19 cellular contexts compared by ENCODE assay signal in the genomic region with DNA sequence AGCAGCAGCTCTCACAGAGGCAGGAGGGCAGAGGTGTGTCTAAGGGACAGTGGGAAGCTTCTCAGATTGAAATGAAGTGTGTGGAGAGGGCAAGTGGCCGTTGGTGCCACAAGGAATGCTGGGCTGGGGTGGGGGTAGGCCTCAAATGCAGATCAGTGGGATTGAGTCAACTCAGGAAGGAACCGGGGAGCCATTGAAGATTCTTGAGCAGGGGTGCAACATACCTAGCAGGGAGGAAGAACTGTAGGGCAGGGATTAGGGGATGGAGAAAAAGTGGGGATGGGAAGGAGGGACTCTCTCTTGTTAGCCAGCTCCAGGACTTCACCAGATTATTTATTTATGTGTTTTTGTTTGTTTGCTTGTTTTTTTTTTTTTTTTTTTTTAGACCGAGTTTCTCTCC. TPM values are rescaled to one million over a fixed set of nuclear protein-coding genes. Genes with fewer than 3 reads are reported as not detected.
DNase-seq lines count a peak whose midpoint lies in the region; ATAC-seq and TF ChIP-seq lines count a peak whose summit lies in the region.
"Had no signal": no experiment of that assay in that cellular context is flagged by ENCODE, and none has a peak within 500 bp of the region (broad histone marks: within the 10 kb centered on the region; RNA-seq: fewer than 3 reads in every experiment).

No MANE protein-coding gene starts in this region.

- no peak overlapping the region for H3K9ac ChIP-seq in mesenchymal stem cell (ENCODE audit: low read length)

- no peaks in the 10 kb centered on the region for H3K36me3 Mint-ChIP-seq in CD8-positive, alpha-beta T cell
- peaks cover 5% of the 10 kb centered on the region for H3K36me3 Mint-ChIP-seq in activated T-helper 1 cell treated with anti-CD3 and anti-CD28 coated beads, Interleukin-12 subunit alpha, Interleukin-12 subunit beta, Interleukin-2, Interleukin-4 antibody, amounts not matched to agents 30 ng/mL and 10 ng/mL and 1 ng/mL, durations not matched to agents 14 hours and 24 hours and 36 hours (ENCODE audit: low read depth)
- no peaks in the 10 kb centered on the region for H3K36me3 Mint-ChIP-seq in stimulated activated naive B cell treated with anti-CD40 and anti-IgM and Interleukin-4, amounts not matched to agents 10 μg/mL and 1 μg/mL and 100 μg/mL, for 72 hours

- no peak overlapping the region for H3K14ac ChIP-seq in mesenchymal stem cell (ENCODE audit: low read length in 2 of 2)

- no peaks in the 10 kb centered on the region for H3K36me3 ChIP-seq in CD8-positive, alpha-beta T cell (ENCODE audit: insufficient read depth, low read length)
- H3K36me3 ChIP-seq in mesenchymal stem cell (ENCODE audit: control insufficient read depth in 1 of 2, insufficient read depth in 2 of 2, low read depth in 1 of 2, low read length in 2 of 2) (no peaks in the 10 kb centered on the region), Peyer's patch (no peaks in the 10 kb centered on the region)
- H3K36me3 ChIP-seq: lower lobe of right lung, sigmoid colon, suprapubic skin had no signal

- 76% methylated on average over 3 of the region's 3 CpGs for WGBS in mesenchymal stem cell

- no peak overlapping the region for H2BK120ac ChIP-seq in mesenchymal stem cell (ENCODE audit: low read depth, low read length)

- intact Hi-C loops in CD8-positive, alpha-beta T cell (cut with DNase I, micrococcal nuclease) = loop anchor here in 1 of 2 experiments (5.0 kb wide), 2 partner anchors 363 to 688 kb away; a partner anchor contains a TSS
- intact Hi-C loops in activated T-helper 1 cell treated with anti-CD3 and anti-CD28 coated beads, Interleukin-12 subunit alpha, Interleukin-12 subunit beta, Interleukin-2, Interleukin-4 antibody, amounts not matched to agents 30 ng/mL and 10 ng/mL and 1 ng/mL, durations not matched to agents 14 hours and 24 hours and 36 hours (cut with micrococcal nuclease) = loop anchor here (5.0 kb wide), 1 partner anchor 208 kb away; no protein-coding TSS in a partner anchor

- H2BK12ac ChIP-seq in mesenchymal stem cell (ENCODE audit: low read length in 2 of 2) = no peak overlapping the region

- no peaks in the 10 kb centered on the region for H3K27me3 Mint-ChIP-seq in CD8-positive, alpha-beta T cell (ENCODE audit: low read depth)
- H3K27me3 Mint-ChIP-seq in activated T-helper 1 cell treated with anti-CD3 and anti-CD28 coated beads, Interleukin-12 subunit alpha, Interleukin-12 subunit beta, Interleukin-2, Interleukin-4 antibody, amounts not matched to agents 30 ng/mL and 10 ng/mL and 1 ng/mL, durations not matched to agents 14 hours and 24 hours and 36 hours (ENCODE audit: insufficient read depth) = no peaks in the 10 kb centered on the region
- H3K27me3 Mint-ChIP-seq in stimulated activated naive B cell treated with anti-CD40 and anti-IgM and Interleukin-4, amounts not matched to agents 10 μg/mL and 1 μg/mL and 100 μg/mL, for 72 hours = peaks cover 31 to 37% of the 10 kb centered on the region in 2 donors
- H3K27me3 Mint-ChIP-seq: activated CD4-positive, alpha-beta T cell treated with anti-CD3 and anti-CD28 coated beads, Interleukin-2, amount 10 ng/mL, durations not matched to agents 24 days and 14 days had no signal

- no peak overlapping the region for H3K4ac ChIP-seq in mesenchymal stem cell (ENCODE audit: low read depth in 1 of 2, low read length in 2 of 2)

- H2AK5ac ChIP-seq in mesenchymal stem cell (ENCODE audit: low read length, severe bottlenecking) = peak overlapping the region; percentile 97

- no peak for DNase-seq in CD8-positive, alpha-beta T cell
- no peak for DNase-seq in activated T-helper 1 cell treated with anti-CD3 and anti-CD28 coated beads, Interleukin-12 subunit alpha, Interleukin-12 subunit beta, Interleukin-2, Interleukin-4 antibody, amounts not matched to agents 30 ng/mL and 10 ng/mL and 1 ng/mL, durations not matched to agents 14 hours and 24 hours and 36 hours (ENCODE audit: low spot score)
- DNase-seq in mesenchymal stem cell (no peak), Peyer's patch (no peak)
- no peak for DNase-seq in stimulated activated naive B cell treated with anti-CD40 and anti-IgM and Interleukin-4, amounts not matched to agents 10 μg/mL and 1 μg/mL and 100 μg/mL, for 72 hours
- no peak for DNase-seq in activated CD4-positive, alpha-beta T cell treated with anti-CD3 and anti-CD28 coated beads for 4 hours
- DNase-seq: activated CD4-positive, alpha-beta T cell treated with anti-CD3 and anti-CD28 coated beads, Interleukin-2, amount 10 ng/mL, durations not matched to agents 24 days and 14 days; activated naive CD4-positive, alpha-beta T cell treated with anti-CD3 and anti-CD28 coated beads for 36 hours; activated T-cell treated with anti-CD3 and anti-CD28 coated beads, Interleukin-2, amount 50 U/mL, for 24 hours; caudate nucleus; kidney glomerular epithelial cell; lower lobe of right lung; NCI-H146; NCI-H2107; sigmoid colon; stimulated activated naive CD4-positive, alpha-beta T cell had no signal

- H3K27me3 ChIP-seq in CD8-positive, alpha-beta T cell (ENCODE audit: insufficient read depth, low read length) = no peaks in the 10 kb centered on the region
- no peaks in the 10 kb centered on the region for H3K27me3 ChIP-seq in mesenchymal stem cell (ENCODE audit: control insufficient read depth in 1 of 2, insufficient read depth in 1 of 2, low read length in 2 of 2)
- H3K27me3 ChIP-seq in Peyer's patch = no peaks in the 10 kb centered on the region
- H3K27me3 ChIP-seq: sigmoid colon, suprapubic skin had no signal

- H3K4me1 ChIP-seq in CD8-positive, alpha-beta T cell (ENCODE audit: insufficient read depth, low read length) = peaks cover 51% of the 10 kb centered on the region
- H3K4me1 ChIP-seq in mesenchymal stem cell (ENCODE audit: control insufficient read depth, insufficient read depth, low read depth, low read length) (peaks cover 41% of the 10 kb centered on the region), Peyer's patch (peaks cover 0 to 26% (median 10%) of the 10 kb centered on the region in 4 donors)

- no peak overlapping the region for H2AFZ ChIP-seq in mesenchymal stem cell (ENCODE audit: low read depth, low read length)

- TF ChIP-seq CTCF in C4-2B (conservative IDR thresholded peaks at IDR 0.05) (no peak), Peyer's patch (IDR thresholded peaks at IDR 0.05) (no peak)
- no peak for TF ChIP-seq CTCF in CD8-positive, alpha-beta T cell (IDR thresholded peaks at IDR 0.05)

- H3K27ac Mint-ChIP-seq in CD8-positive, alpha-beta T cell = peak overlapping the region; percentile 60
- H3K27ac Mint-ChIP-seq in activated T-helper 1 cell treated with anti-CD3 and anti-CD28 coated beads, Interleukin-12 subunit alpha, Interleukin-12 subunit beta, Interleukin-2, Interleukin-4 antibody, amounts not matched to agents 30 ng/mL and 10 ng/mL and 1 ng/mL, durations not matched to agents 14 hours and 24 hours and 36 hours = no peak overlapping the region
- H3K27ac Mint-ChIP-seq in stimulated activated naive B cell treated with anti-CD40 and anti-IgM and Interleukin-4, amounts not matched to agents 10 μg/mL and 1 μg/mL and 100 μg/mL, for 72 hours = no peak overlapping the region
- H3K27ac Mint-ChIP-seq: activated CD4-positive, alpha-beta T cell treated with anti-CD3 and anti-CD28 coated beads, Interleukin-2, amount 10 ng/mL, durations not matched to agents 24 days and 14 days; activated naive CD4-positive, alpha-beta T cell treated with anti-CD3 and anti-CD28 coated beads for 36 hours had no signal

- no peak overlapping the region for H4K8ac ChIP-seq in mesenchymal stem cell (ENCODE audit: low read length)

- H3K79me1 ChIP-seq in mesenchymal stem cell (replicated peaks; ENCODE audit: low read length, poor library complexity, severe bottlenecking) = peaks cover 14% of the 10 kb centered on the region

- H3K9me3 ChIP-seq in CD8-positive, alpha-beta T cell (ENCODE audit: low read length) = no peaks in the 10 kb centered on the region
- H3K9me3 ChIP-seq in mesenchymal stem cell (ENCODE audit: control insufficient read depth, low read length) (peaks cover 7% of the 10 kb centered on the region), Peyer's patch (no peaks in the 10 kb centered on the region)
- H3K9me3 ChIP-seq: lower lobe of right lung, sigmoid colon, suprapubic skin had no signal

- H3K18ac ChIP-seq in mesenchymal stem cell (ENCODE audit: low read depth in 1 of 2, low read length in 2 of 2) = no peak overlapping the region

- POLR2A ChIA-PET in CD8-positive, alpha-beta T cell (lab: Charles Lee) = interaction anchor here (0.7 to 1.7 kb wide), 2 partner anchors 20 to 33 kb away, joined by 4 to 5 read pairs; no protein-coding TSS in a partner anchor

- CTCF ChIA-PET in CD8-positive, alpha-beta T cell (lab: Charles Lee) = interaction anchor here (0.6 to 20.6 kb wide), 7 partner anchors 12 to 286 kb away, joined by 3 to 528 read pairs (median 5); a partner anchor contains a TSS

- no peak overlapping the region for H2BK15ac ChIP-seq in mesenchymal stem cell (ENCODE audit: low read depth, poor library complexity, severe bottlenecking)

- no peak overlapping the region for H3K4me2 ChIP-seq in mesenchymal stem cell (ENCODE audit: low read length, poor library complexity, severe bottlenecking)

- no peaks in the 10 kb centered on the region for H3K9me3 Mint-ChIP-seq in CD8-positive, alpha-beta T cell
- no peaks in the 10 kb centered on the region for H3K9me3 Mint-ChIP-seq in activated T-helper 1 cell treated with anti-CD3 and anti-CD28 coated beads, Interleukin-12 subunit alpha, Interleukin-12 subunit beta, Interleukin-2, Interleukin-4 antibody, amounts not matched to agents 30 ng/mL and 10 ng/mL and 1 ng/mL, durations not matched to agents 14 hours and 24 hours and 36 hours
- no peaks in the 10 kb centered on the region for H3K9me3 Mint-ChIP-seq in stimulated activated naive B cell treated with anti-CD40 and anti-IgM and Interleukin-4, amounts not matched to agents 10 μg/mL and 1 μg/mL and 100 μg/mL, for 72 hours
- H3K9me3 Mint-ChIP-seq: activated CD4-positive, alpha-beta T cell treated with anti-CD3 and anti-CD28 coated beads, Interleukin-2, amount 10 ng/mL, durations not matched to agents 24 days and 14 days; activated naive CD4-positive, alpha-beta T cell treated with anti-CD3 and anti-CD28 coated beads for 36 hours; activated T-cell treated with anti-CD3 and anti-CD28 coated beads, Interleukin-2, amount 50 U/mL, for 24 hours had no signal

- H3K23ac ChIP-seq in mesenchymal stem cell (ENCODE audit: low read length in 2 of 2) = no peak overlapping the region

- no peak overlapping the region for H4K91ac ChIP-seq in mesenchymal stem cell (ENCODE audit: low read length)

- TF ChIP-seq POLR2A in Peyer's patch (IDR thresholded peaks at IDR 0.05) = no peak

- H3K4me3 ChIP-seq in CD8-positive, alpha-beta T cell (ENCODE audit: low read depth, low read length) = no peak overlapping the region
- H3K4me3 ChIP-seq in mesenchymal stem cell (ENCODE audit: insufficient read depth in 1 of 2, low read depth in 1 of 2, low read length in 2 of 2) = no peak overlapping the region
- no peak overlapping the region for H3K4me3 ChIP-seq in Peyer's patch
- H3K4me3 ChIP-seq: lower lobe of right lung, sigmoid colon, suprapubic skin had no signal

- no peak overlapping the region for H2BK5ac ChIP-seq in mesenchymal stem cell (ENCODE audit: low read depth, low read length, poor library complexity, severe bottlenecking)

- H3K27ac ChIP-seq in C4-2B = peak overlapping the region; percentile 31
- H3K27ac ChIP-seq in CD8-positive, alpha-beta T cell (ENCODE audit: low read depth, low read length) = no peak overlapping the region
- H3K27ac ChIP-seq in mesenchymal stem cell (ENCODE audit: low read length, poor library complexity, severe bottlenecking) = no peak overlapping the region
- no peak overlapping the region for H3K27ac ChIP-seq in Peyer's patch
- H3K27ac ChIP-seq: sigmoid colon, suprapubic skin had no signal

- H3K4me1 Mint-ChIP-seq in CD8-positive, alpha-beta T cell (ENCODE audit: low read depth) = peaks cover 54% of the 10 kb centered on the region
- H3K4me1 Mint-ChIP-seq in activated T-helper 1 cell treated with anti-CD3 and anti-CD28 coated beads, Interleukin-12 subunit alpha, Interleukin-12 subunit beta, Interleukin-2, Interleukin-4 antibody, amounts not matched to agents 30 ng/mL and 10 ng/mL and 1 ng/mL, durations not matched to agents 14 hours and 24 hours and 36 hours (ENCODE audit: low read depth) = peaks cover 58% of the 10 kb centered on the region
- H3K4me1 Mint-ChIP-seq in stimulated activated naive B cell treated with anti-CD40 and anti-IgM and Interleukin-4, amounts not matched to agents 10 μg/mL and 1 μg/mL and 100 μg/mL, for 72 hours = peaks cover 30 to 55% of the 10 kb centered on the region in 2 donors

- no peak for ATAC-seq in CD8-positive, alpha-beta T cell
- no peak for ATAC-seq in stimulated activated naive B cell treated with anti-CD40 and anti-IgM and Interleukin-4, amounts not matched to agents 10 μg/mL and 1 μg/mL and 100 μg/mL, for 72 hours (replicated peaks)
- ATAC-seq: lower lobe of right lung had no signal

- H3K4me3 Mint-ChIP-seq in CD8-positive, alpha-beta T cell = no peak overlapping the region
- peak overlapping the region; percentile 21 for H3K4me3 Mint-ChIP-seq in activated T-helper 1 cell treated with anti-CD3 and anti-CD28 coated beads, Interleukin-12 subunit alpha, Interleukin-12 subunit beta, Interleukin-2, Interleukin-4 antibody, amounts not matched to agents 30 ng/mL and 10 ng/mL and 1 ng/mL, durations not matched to agents 14 hours and 24 hours and 36 hours
- H3K4me3 Mint-ChIP-seq in stimulated activated naive B cell treated with anti-CD40 and anti-IgM and Interleukin-4, amounts not matched to agents 10 μg/mL and 1 μg/mL and 100 μg/mL, for 72 hours = no peak overlapping the region
- H3K4me3 Mint-ChIP-seq: activated CD4-positive, alpha-beta T cell treated with anti-CD3 and anti-CD28 coated beads, Interleukin-2, amount 10 ng/mL, durations not matched to agents 24 days and 14 days; activated naive CD4-positive, alpha-beta T cell treated with anti-CD3 and anti-CD28 coated beads for 36 hours; activated T-cell treated with anti-CD3 and anti-CD28 coated beads, Interleukin-2, amount 50 U/mL, for 24 hours; CD14-positive monocyte had no signal

RNA-seq across cellular contexts. Expression of a gene that starts 2.9 kb away (rescaled TPM):
- total RNA-seq in CD8-positive, alpha-beta T cell = 100 to 1,000 TPM; 239 to 241 TPM
- total RNA-seq in activated T-helper 1 cell treated with anti-CD3 and anti-CD28 coated beads, Interleukin-12 subunit alpha, Interleukin-12 subunit beta, Interleukin-2, Interleukin-4 antibody, amounts not matched to agents 30 ng/mL and 10 ng/mL and 1 ng/mL, durations not matched to agents 14 hours and 24 hours and 36 hours = 25.6 and 27.0 TPM in 2 replicates
- polyA plus RNA-seq in mesenchymal stem cell (2013, experiment 1 of 2) = 5.6 TPM
- 4.8 TPM for polyA plus RNA-seq in mesenchymal stem cell (2013, experiment 2 of 2)
- total RNA-seq in Peyer's patch = 10 to 100 TPM in 3 of 4 donors, 1 to 10 TPM in 1; 3.3 to 53.6 (median 34.6) TPM

RNA-seq across cellular contexts. Expression of a gene that starts 6.7 kb away (rescaled TPM):
- total RNA-seq in CD8-positive, alpha-beta T cell = 1 to 10 TPM; 7.0 to 7.4 TPM
- 10.3 and 13.2 TPM in 2 replicates for total RNA-seq in activated T-helper 1 cell treated with anti-CD3 and anti-CD28 coated beads, Interleukin-12 subunit alpha, Interleukin-12 subunit beta, Interleukin-2, Interleukin-4 antibody, amounts not matched to agents 30 ng/mL and 10 ng/mL and 1 ng/mL, durations not matched to agents 14 hours and 24 hours and 36 hours
- polyA plus RNA-seq in mesenchymal stem cell (2013, experiment 1 of 2) = 5.1 TPM
- 7.0 TPM for polyA plus RNA-seq in mesenchymal stem cell (2013, experiment 2 of 2)
- 10 to 100 TPM in 3 of 4 donors, 1 to 10 TPM in 1; 8.6 to 28.9 (median 13.0) TPM for total RNA-seq in Peyer's patch

RNA-seq across cellular contexts. Expression of a gene that starts 31.7 kb away (rescaled TPM):
- total RNA-seq in CD8-positive, alpha-beta T cell = 100 to 1,000 TPM; 109 to 117 TPM
- total RNA-seq in activated T-helper 1 cell treated with anti-CD3 and anti-CD28 coated beads, Interleukin-12 subunit alpha, Interleukin-12 subunit beta, Interleukin-2, Interleukin-4 antibody, amounts not matched to agents 30 ng/mL and 10 ng/mL and 1 ng/mL, durations not matched to agents 14 hours and 24 hours and 36 hours = 72.0 and 72.9 TPM in 2 replicates
- polyA plus RNA-seq in mesenchymal stem cell (2013, experiment 1 of 2) = 7.4 TPM
- polyA plus RNA-seq in mesenchymal stem cell (2013, experiment 2 of 2) = 6.4 TPM
- 10 to 100 TPM; 12.4 to 24.7 (median 19.2) TPM for total RNA-seq in Peyer's patch

RNA-seq across cellular contexts. Expression of a gene that starts 37.1 kb away (rescaled TPM):
- total RNA-seq in CD8-positive, alpha-beta T cell = 10 to 100 TPM in 1 of 2 experiments, 1 to 10 TPM in 1; 8.7 to 11.7 TPM
- total RNA-seq in activated T-helper 1 cell treated with anti-CD3 and anti-CD28 coated beads, Interleukin-12 subunit alpha, Interleukin-12 subunit beta, Interleukin-2, Interleukin-4 antibody, amounts not matched to agents 30 ng/mL and 10 ng/mL and 1 ng/mL, durations not matched to agents 14 hours and 24 hours and 36 hours = 2.4 and 3.0 TPM in 2 replicates
- 1.7 TPM for polyA plus RNA-seq in mesenchymal stem cell (2013, experiment 1 of 2)
- polyA plus RNA-seq in mesenchymal stem cell (2013, experiment 2 of 2) = 1.8 TPM
- 1 to 10 TPM; 3.5 to 8.8 (median 6.9) TPM for total RNA-seq in Peyer's patch

RNA-seq across cellular contexts. Expression of a gene that starts 37.2 kb away (rescaled TPM):
- total RNA-seq in CD8-positive, alpha-beta T cell = 100 to 1,000 TPM; 406 to 422 TPM
- 308 and 310 TPM in 2 replicates for total RNA-seq in activated T-helper 1 cell treated with anti-CD3 and anti-CD28 coated beads, Interleukin-12 subunit alpha, Interleukin-12 subunit beta, Interleukin-2, Interleukin-4 antibody, amounts not matched to agents 30 ng/mL and 10 ng/mL and 1 ng/mL, durations not matched to agents 14 hours and 24 hours and 36 hours
- 106 TPM for polyA plus RNA-seq in mesenchymal stem cell (2013, experiment 1 of 2)
- 105 TPM for polyA plus RNA-seq in mesenchymal stem cell (2013, experiment 2 of 2)
- total RNA-seq in Peyer's patch = 100 to 1,000 TPM in 3 of 4 donors, 10 to 100 TPM in 1; 90.4 to 182 (median 160) TPM
